11 cellular contexts compared by ENCODE assay signal in the genomic region with DNA sequence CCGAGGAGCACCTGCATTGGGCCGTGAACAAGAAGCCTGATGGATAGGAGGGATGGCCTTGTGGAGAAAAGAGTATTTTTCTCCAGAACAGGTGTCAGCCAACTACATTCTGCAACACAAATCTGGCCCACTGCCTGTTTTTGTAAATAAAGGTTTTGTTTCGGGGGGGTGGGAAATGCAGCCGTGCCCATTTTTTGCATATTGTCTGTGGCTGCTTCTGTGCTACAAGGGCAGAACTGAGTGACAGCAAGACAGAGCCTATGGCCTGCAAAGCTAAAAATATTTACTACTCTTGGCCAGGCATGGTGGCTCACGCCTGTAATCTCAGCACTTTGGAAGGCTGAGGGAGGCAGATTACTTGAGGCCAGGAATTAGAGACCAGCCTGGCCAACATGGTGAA.
DNase-seq lines count a peak whose midpoint lies in the region; ATAC-seq and TF ChIP-seq lines count a peak whose summit lies in the region.
"Had no signal": no experiment of that assay in that cellular context is flagged by ENCODE, and none has a peak within 500 bp of the region (broad histone marks: within the 10 kb centered on the region; RNA-seq: fewer than 3 reads in every experiment).

No MANE protein-coding gene starts in this region.

- CTCF ChIA-PET in GM10248 (lab: Yijun Ruan, JAX): interaction anchor here (3.0 kb wide), 1 partner anchor 11 kb away, joined by 19 read pairs; no protein-coding TSS in a partner anchor

- DNase-seq in GM10248 (ENCODE audit: extremely low spot score) (peak; percentile 34), AG20443 (ENCODE audit: low spot score) (no peak), RKO (ENCODE audit: low spot score) (no peak)
- DNase-seq in activated CD8-positive, alpha-beta memory T cell treated with anti-CD3 and anti-CD28 coated beads, Interleukin-2, amount 50 U/mL, for 48 hours: no peak
- no peak for DNase-seq in activated naive CD4-positive, alpha-beta T cell (lab: John Stamatoyannopoulos, UW)
- DNase-seq: kidney glomerular epithelial cell; NCI-H1105 treated with DMSO at 0.1 percent for 48 hours; stimulated activated naive CD4-positive, alpha-beta T cell treated with Interleukin-2 at 50 U/mL for 16 hours had no signal

- no peak for TF ChIP-seq CTCF in GM10248 (IDR thresholded peaks at IDR 0.05; ENCODE audit: control extremely low read depth, extremely low read depth, low read depth, missing control alignments)

- POLR2A ChIA-PET in GM10248 (lab: Yijun Ruan, JAX): no interaction called here

- ATAC-seq in GM19395 (IDR thresholded peaks at IDR 0.05; ENCODE audit: unreplicated experiment) (peak; percentile 66), HG02759 (IDR thresholded peaks at IDR 0.05; ENCODE audit: unreplicated experiment) (peak; percentile 77), HG03442 (IDR thresholded peaks at IDR 0.05; ENCODE audit: unreplicated experiment) (peak; percentile 84)
